ENCODE assay signal across 10 cellular contexts in genomic region chr17:71237903-71238538, GRCh38.
DNase-seq lines count a peak whose midpoint lies in the region; ATAC-seq and TF ChIP-seq lines count a peak whose summit lies in the region.
"Had no signal": no experiment of that assay in that cellular context is flagged by ENCODE, and none has a peak within 500 bp of the region (broad histone marks: within the 10 kb centered on the region; RNA-seq: fewer than 3 reads in every experiment).

No MANE protein-coding gene starts in this region.

- H3K9me3 ChIP-seq in cardiac muscle cell (ENCODE audit: low read depth): no peaks in the 10 kb centered on the region
- no peaks in the 10 kb centered on the region for H3K9me3 ChIP-seq in right atrium auricular region
- no peaks in the 10 kb centered on the region for H3K9me3 ChIP-seq in upper lobe of right lung

- ATAC-seq in upper lobe of right lung: no peak
- ATAC-seq: CD8-positive, alpha-beta T cell had no signal

- TF ChIP-seq CTCF in cardiac muscle cell (IDR thresholded peaks at IDR 0.05; ENCODE audit: low read depth, low read length) (peak; percentile 22), right atrium auricular region (IDR thresholded peaks at IDR 0.05) (no peak), fibroblast of mammary gland (conservative IDR thresholded peaks at IDR 0.05; ENCODE audit: control insufficient read depth, insufficient read depth, low read depth, low read length) (peak; percentile 34), upper lobe of right lung (IDR thresholded peaks at IDR 0.05) (peak; percentile 16)

- intact Hi-C loops in upper lobe of right lung (cut with DNase I): no loop called here

- H3K27ac ChIP-seq in cardiac muscle cell (no peak overlapping the region), right atrium auricular region (no peak overlapping the region), upper lobe of right lung (no peak overlapping the region)

- H3K36me3 ChIP-seq in cardiac muscle cell (no peaks in the 10 kb centered on the region), right atrium auricular region (no peaks in the 10 kb centered on the region), upper lobe of right lung (no peaks in the 10 kb centered on the region)

- H3K4me1 ChIP-seq in cardiac muscle cell (ENCODE audit: low read depth) (no peaks in the 10 kb centered on the region), right atrium auricular region (no peaks in the 10 kb centered on the region), upper lobe of right lung (no peaks in the 10 kb centered on the region)

- no peaks in the 10 kb centered on the region for H3K27me3 ChIP-seq in cardiac muscle cell
- no peaks in the 10 kb centered on the region for H3K27me3 ChIP-seq in right atrium auricular region
- no peaks in the 10 kb centered on the region for H3K27me3 ChIP-seq in upper lobe of right lung

- DNase-seq in cardiac muscle cell (ENCODE audit: low read depth in 1 of 2, low spot score in 1 of 2) (peak in 1 of 2 donors; percentile 45), right atrium auricular region (ENCODE audit: low spot score) (no peak), NCI-H524 treated with DMSO at 0.1 percent for 48 hours (lab: John Stamatoyannopoulos, UW) (peak; percentile 11), fibroblast of mammary gland (ENCODE audit: low read depth) (peak; percentile 53), upper lobe of right lung (no peak), ecto neural progenitor cell (ENCODE audit: low spot score) (no peak)
- no peak for DNase-seq in NK-92 treated with Interleukin-12 subunit alpha and Interleukin-12 subunit beta, amount 100 ng/mL, for 24 hours (lab: John Stamatoyannopoulos, UW)
- no peak for DNase-seq in stimulated activated CD4-positive, alpha-beta T cell treated with anti-CD3 and anti-CD28 coated beads, Interleukin-4, amount 100 ng/mL, for 24 hours
- DNase-seq: CD8-positive, alpha-beta T cell; stimulated activated CD4-positive, alpha-beta T cell treated with anti-CD3 and anti-CD28 coated beads, Interleukin-2, amount 100 ng/mL, for 24 hours had no signal

- H3K4me3 ChIP-seq in cardiac muscle cell: no peak overlapping the region
- H3K4me3 ChIP-seq in right atrium auricular region: no peak overlapping the region
- no peak overlapping the region for H3K4me3 ChIP-seq in fibroblast of mammary gland (ENCODE audit: control insufficient read depth, low read depth, low read length)
- H3K4me3 ChIP-seq in upper lobe of right lung: no peak overlapping the region

Comparison
In these comparisons a context has a peak if more than half of its experiments do, and no peak if none do; other contexts are left out.
1. CTCF ChIP-seq: peak in cardiac muscle cell (single experiment), fibroblast of mammary gland (single experiment) and upper lobe of right lung (single experiment); none in right atrium auricular region (0 of 2).
2. DNase-seq: peak in NCI-H524 treated with DMSO at 0.1 percent for 48 hours (single experiment) and fibroblast of mammary gland (single experiment); none in right atrium auricular region (single experiment), upper lobe of right lung (single experiment), ecto neural progenitor cell (single experiment), NK-92 treated with Interleukin-12 subunit alpha and Interleukin-12 subunit beta, amount 100 ng/mL, for 24 hours (single experiment) and stimulated activated CD4-positive, alpha-beta T cell treated with anti-CD3 and anti-CD28 coated beads, Interleukin-4, amount 100 ng/mL, for 24 hours (single experiment).